In genomic region chr9:91771027-91771426, GRCh38 we compare ENCODE assay signal across 10 cellular contexts.
DNase-seq lines count a peak whose midpoint lies in the region; ATAC-seq and TF ChIP-seq lines count a peak whose summit lies in the region.
"Had no signal": no experiment of that assay in that cellular context is flagged by ENCODE, and none has a peak within 500 bp of the region (broad histone marks: within the 10 kb centered on the region; RNA-seq: fewer than 3 reads in every experiment).

No MANE protein-coding gene starts in this region.

- ATAC-seq in left colon, result peak; percentile 54

- H3K27ac ChIP-seq in ACC112 (ENCODE audit: low read depth, low read length), result peak overlapping the region; percentile 12; the same call in 1 of the 2 replicates
- no peak overlapping the region for H3K27ac ChIP-seq in Karpas-422 (ENCODE audit: low read length)
- H3K27ac ChIP-seq: SK-N-MC had no signal

- H3K9ac ChIP-seq in Karpas-422 (ENCODE audit: low read length), result no peak overlapping the region

- peak; percentile 31 to 63 for TF ChIP-seq CTCF in brain (conservative IDR thresholded peaks at IDR 0.05)

- H3K9me2 ChIP-seq in Karpas-422 (replicated peaks; ENCODE audit: insufficient read depth, low read length), result no peaks in the 10 kb centered on the region

- intact Hi-C loops in left colon (cut with DNase I, micrococcal nuclease), result loop anchor here in 1 of 2 donors (10.0 kb wide), 1 partner anchor 174 kb away; no protein-coding TSS in a partner anchor

- peak; percentile 43 for DNase-seq in Karpas-422
- peak; percentile 46 to 51 for DNase-seq in left colon
- no peak for DNase-seq in NCI-H2171 (lab: John Stamatoyannopoulos, UW)
- no peak for DNase-seq in HuH-7.5 (ENCODE audit: low spot score)
- DNase-seq in NCI-H2029 treated with DMSO at 0.1 percent for 48 hours (lab: John Stamatoyannopoulos, UW), result no peak
- no peak for DNase-seq in activated gamma-delta T cell (lab: John Stamatoyannopoulos, UW)
- DNase-seq: CD8-positive, alpha-beta memory T cell had no signal

- H3K4me1 ChIP-seq in ACC112 (ENCODE audit: control insufficient read depth, insufficient read depth, low read length, unreplicated experiment), result peaks cover 16% of the 10 kb centered on the region
- no peaks in the 10 kb centered on the region for H3K4me1 ChIP-seq in Karpas-422 (ENCODE audit: low read length)

- no peak overlapping the region for H3K4me3 Mint-ChIP-seq in brain
- H3K4me3 Mint-ChIP-seq: CD8-positive, alpha-beta memory T cell had no signal

- no peaks in the 10 kb centered on the region for H3K9me3 ChIP-seq in Karpas-422 (ENCODE audit: low read length)

- H4K20me1 ChIP-seq in Karpas-422 (ENCODE audit: insufficient read depth, low read depth, low read length), result no peaks in the 10 kb centered on the region

- H3K4me2 ChIP-seq in Karpas-422 (ENCODE audit: low read depth, low read length, poor library complexity, severe bottlenecking), result no peak overlapping the region

- H3K4me1 Mint-ChIP-seq in brain, result peaks cover 37% of the 10 kb centered on the region

- peak overlapping the region; percentile 46 for H2AFZ ChIP-seq in ACC112 (ENCODE audit: low read length, unreplicated experiment)
- no peak overlapping the region for H2AFZ ChIP-seq in Karpas-422 (ENCODE audit: low read length)

- H3K4me3 ChIP-seq in ACC112 (ENCODE audit: low read depth, low read length) (peak overlapping the region; percentile 26), Karpas-422 (ENCODE audit: low read length) (no peak overlapping the region)
- H3K4me3 ChIP-seq: SK-N-MC had no signal

- H3K27me3 Mint-ChIP-seq in brain, result peaks cover 10% of the 10 kb centered on the region

- H3K36me3 ChIP-seq in ACC112 (ENCODE audit: insufficient read depth, low read length), result no peaks in the 10 kb centered on the region
- no peaks in the 10 kb centered on the region for H3K36me3 ChIP-seq in Karpas-422 (ENCODE audit: insufficient read depth, low read length)

- H3K27ac Mint-ChIP-seq in brain, result peak overlapping the region in 1 of 5 experiments; percentile 16
- H3K27ac Mint-ChIP-seq: CD8-positive, alpha-beta memory T cell had no signal

- H3K36me3 Mint-ChIP-seq in brain, result no peaks in the 10 kb centered on the region
- H3K36me3 Mint-ChIP-seq: CD8-positive, alpha-beta memory T cell had no signal

- H3K27me3 ChIP-seq in ACC112 (ENCODE audit: insufficient read depth, low read length), result 0 out of 2 replicates have a peak, but pooled peaks cover 7% of the 10 kb centered on the region
- H3K27me3 ChIP-seq in Karpas-422 (ENCODE audit: low read length), result no peaks in the 10 kb centered on the region

- H3K79me2 ChIP-seq in ACC112 (ENCODE audit: control insufficient read depth, insufficient read depth, low read length, unreplicated experiment) (no peaks in the 10 kb centered on the region), Karpas-422 (ENCODE audit: low read length) (no peaks in the 10 kb centered on the region)

- H3K9me3 Mint-ChIP-seq in brain, result peaks cover 0 to 3% (median 0%) of the 10 kb centered on the region in 5 experiments
- H3K9me3 Mint-ChIP-seq: CD8-positive, alpha-beta memory T cell had no signal

Comparison
In these comparisons a context has a peak if more than half of its experiments do, and no peak if none do; other contexts are left out.
1. DNase-seq: peak in Karpas-422 (single experiment) and left colon (2 of 2); none in NCI-H2171 (single experiment), HuH-7.5 (single experiment), NCI-H2029 treated with DMSO at 0.1 percent for 48 hours (single experiment) and activated gamma-delta T cell (single experiment).